ENCODE assay signal across 8 cellular contexts in the genomic region with DNA sequence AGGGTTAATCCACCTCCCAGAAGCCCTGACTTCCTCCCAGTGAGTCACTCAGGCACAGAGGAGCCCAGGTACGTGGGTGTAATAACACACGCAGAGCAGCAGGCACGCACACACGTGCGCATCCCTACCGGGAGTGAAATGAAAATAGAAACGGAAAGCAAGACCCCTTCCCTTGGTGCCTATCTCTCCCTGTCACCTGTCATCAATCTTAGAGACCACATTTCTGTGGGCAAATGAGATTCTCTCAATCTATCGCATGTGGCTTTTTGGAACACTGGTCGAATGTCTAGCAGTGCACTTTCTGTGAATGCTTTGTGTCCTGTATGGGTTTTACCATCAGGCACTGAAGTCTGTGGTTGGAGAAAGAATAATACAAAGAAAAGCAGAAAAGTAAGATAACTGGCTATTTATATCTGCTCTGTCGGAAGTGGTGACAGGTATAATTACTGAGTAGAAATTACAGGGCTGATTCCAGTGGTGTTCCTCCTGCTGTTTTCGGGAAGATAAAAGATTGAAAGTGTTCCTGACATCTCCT.
DNase-seq lines count a peak whose midpoint lies in the region; ATAC-seq and TF ChIP-seq lines count a peak whose summit lies in the region.

No MANE protein-coding gene starts in this region.

- H3K4me3 Mint-ChIP-seq in Caco-2 (ENCODE audit: unreplicated experiment) (no peak overlapping the region), neural progenitor cell (no peak overlapping the region)

- H3K9me3 Mint-ChIP-seq in Caco-2 (ENCODE audit: unreplicated experiment) (no peaks in the 10 kb centered on the region), neural progenitor cell (no peaks in the 10 kb centered on the region)

- H3K36me3 Mint-ChIP-seq in Caco-2 (ENCODE audit: insufficient read depth, unreplicated experiment) (no peaks in the 10 kb centered on the region), neural progenitor cell (no peaks in the 10 kb centered on the region)

- H3K4me2 ChIP-seq in neural progenitor cell, result no peak overlapping the region

- TF ChIP-seq CTCF in Caco-2 (IDR thresholded peaks at IDR 0.05; ENCODE audit: insufficient read depth in 1 of 2, low read depth in 1 of 2, low read length in 1 of 2, severe bottlenecking in 1 of 2, unreplicated experiment in 1 of 2), result no peak
- no peak for TF ChIP-seq CTCF in neural progenitor cell (IDR thresholded peaks at IDR 0.05)

- no peaks in the 10 kb centered on the region for H3K4me1 Mint-ChIP-seq in Caco-2 (ENCODE audit: low read depth, unreplicated experiment)
- H3K4me1 Mint-ChIP-seq in neural progenitor cell, result peaks cover 20% of the 10 kb centered on the region

- TF ChIP-seq POLR2A in GM18505 (IDR thresholded peaks at IDR 0.05; ENCODE audit: borderline replicate concordance, extremely low read depth, insufficient read depth, insufficient read length), result no peak

- no peak overlapping the region for H3K27ac ChIP-seq in neural progenitor cell

- H3K4me1 ChIP-seq in Caco-2 (no peaks in the 10 kb centered on the region), neural progenitor cell (peaks cover 22% of the 10 kb centered on the region)

- CTCF ChIA-PET in Caco-2 (lab: Charles Lee), result no interaction called here

- H3K9me3 ChIP-seq in Caco-2 (no peaks in the 10 kb centered on the region), neural progenitor cell (ENCODE audit: low read depth) (no peaks in the 10 kb centered on the region)

- peak; percentile 26 for DNase-seq in left kidney (ENCODE audit: low read depth, low spot score)
- no peak for DNase-seq in Caco-2
- no peak for DNase-seq in neural progenitor cell (ENCODE audit: low spot score)
- no peak for DNase-seq in SIG-M5 (lab: John Stamatoyannopoulos, UW)
- DNase-seq in activated gamma-delta T cell treated with Interleukin-2 at 50 U/mL for 16 hours, result no peak

- peak; percentile 69 for ATAC-seq in GM18505 (IDR thresholded peaks at IDR 0.05; ENCODE audit: unreplicated experiment)
- ATAC-seq in HG02678 (IDR thresholded peaks at IDR 0.05; ENCODE audit: unreplicated experiment), result peak; percentile 90
- peak; percentile 32 for ATAC-seq in SK-N-SH treated with all-trans-retinoic acid at 6 μM for 48 hours

- H3K27ac Mint-ChIP-seq in Caco-2 (ENCODE audit: unreplicated experiment), result no peak overlapping the region
- H3K27ac Mint-ChIP-seq in neural progenitor cell, result no peak overlapping the region

- H4K20me1 ChIP-seq in neural progenitor cell (ENCODE audit: low read depth), result no peaks in the 10 kb centered on the region

- BruUV-seq in Caco-2 (replicated peaks; lab: Mats Ljungman, UMichigan), result no TSS peak

- no peaks in the 10 kb centered on the region for H3K36me3 ChIP-seq in Caco-2 (ENCODE audit: control insufficient read depth, insufficient read depth, low read length)
- no peaks in the 10 kb centered on the region for H3K36me3 ChIP-seq in neural progenitor cell

- H2AFZ ChIP-seq in neural progenitor cell (replicated peaks), result no peak overlapping the region

- intact Hi-C loops in Caco-2 (cut with micrococcal nuclease; ENCODE audit: unreplicated experiment), result no loop called here

- H3K27me3 Mint-ChIP-seq in Caco-2 (ENCODE audit: insufficient read depth, unreplicated experiment) (peaks cover 25% of the 10 kb centered on the region), neural progenitor cell (ENCODE audit: insufficient read depth, low read depth) (no peaks in the 10 kb centered on the region)

- H3K4me3 ChIP-seq in Caco-2 (ENCODE audit: low read depth, low read length), result no peak overlapping the region
- H3K4me3 ChIP-seq in neural progenitor cell, result no peak overlapping the region

- peaks cover 14% of the 10 kb centered on the region for H3F3A ChIP-seq in neural progenitor cell (ENCODE audit: low read depth)

- H3K27me3 ChIP-seq in Caco-2 (replicated peaks; ENCODE audit: control insufficient read depth, insufficient read depth, low read length), result no peaks in the 10 kb centered on the region
- H3K27me3 ChIP-seq in neural progenitor cell, result no peaks in the 10 kb centered on the region

- H3K79me2 ChIP-seq in neural progenitor cell (ENCODE audit: low read depth), result no peaks in the 10 kb centered on the region

- POLR2A ChIA-PET in Caco-2 (lab: Charles Lee), result no interaction called here

- H3K9ac ChIP-seq in neural progenitor cell, result no peak overlapping the region

TF ChIP-seq in SK-N-SH treated with all-trans-retinoic acid at 6 μM for 48 hours, 23 proteins besides CTCF, POLR2A, EP300 and RAD21:
- TF ChIP-seq PPARA (CRISPR knock-in tag; IDR thresholded peaks at IDR 0.05; ENCODE audit: borderline replicate concordance) (no peak), PATZ1 (CRISPR knock-in tag; IDR thresholded peaks at IDR 0.05; ENCODE audit: borderline replicate concordance) (no peak), CREB5 (CRISPR knock-in tag; IDR thresholded peaks at IDR 0.05; ENCODE audit: low read depth) (no peak), TOX (CRISPR knock-in tag; IDR thresholded peaks at IDR 0.05; ENCODE audit: borderline replicate concordance) (no peak), TCF4 (CRISPR knock-in tag; IDR thresholded peaks at IDR 0.05; ENCODE audit: borderline replicate concordance) (no peak), ISL1 (CRISPR knock-in tag; IDR thresholded peaks at IDR 0.05) (no peak)

Comparison
In these comparisons a context has a peak if more than half of its experiments do, and no peak if none do; other contexts are left out.
1. ATAC-seq: peak in every context shown above with its lines; median percentile 90 in HG02678; 69 in GM18505; 32 in SK-N-SH treated with all-trans-retinoic acid at 6 μM for 48 hours.